Comparison of ENCODE assay signal across 8 cellular contexts in the genomic region with DNA sequence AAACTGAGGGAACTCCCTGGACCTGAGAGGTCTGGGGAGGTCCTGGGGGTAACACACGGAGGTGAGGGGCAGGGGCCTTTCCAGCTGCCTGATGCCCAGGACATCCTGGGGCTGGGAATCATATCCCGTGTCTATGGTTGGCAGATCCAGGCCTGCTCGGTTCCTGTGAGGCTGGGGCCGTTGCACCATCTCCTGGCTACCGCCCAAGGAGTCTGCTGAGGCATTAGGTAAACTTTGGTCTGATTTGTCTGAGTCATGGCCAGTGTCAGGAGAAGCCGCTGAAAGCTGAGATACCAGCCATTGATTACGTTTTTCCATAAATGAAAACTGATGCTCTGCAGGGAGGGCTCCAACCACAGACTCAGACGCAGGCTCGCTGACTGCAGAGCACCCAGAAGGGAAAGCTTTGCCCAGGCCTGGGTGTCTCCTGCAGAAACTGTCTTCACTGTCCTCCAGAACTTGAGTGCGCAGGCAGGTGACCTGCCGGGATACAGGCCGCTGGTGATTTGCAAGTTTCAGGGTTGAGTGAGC. TPM values are rescaled to one million over a fixed set of nuclear protein-coding genes. Genes with fewer than 3 reads are reported as not detected.
DNase-seq lines count a peak whose midpoint lies in the region; ATAC-seq, FAIRE-seq and TF ChIP-seq lines count a peak whose summit lies in the region.

No MANE protein-coding gene starts in this region.

- peaks cover 1% of the 10 kb centered on the region for H3K36me3 ChIP-seq in fibroblast of lung (ENCODE audit: control insufficient read depth, insufficient read depth, low read length)
- H3K36me3 ChIP-seq in psoas muscle (ENCODE audit: insufficient read depth in 1 of 2, low read depth in 1 of 2), result no peaks in the 10 kb centered on the region

- no peak overlapping the region for H2AFZ ChIP-seq in fibroblast of lung (ENCODE audit: low read length)

- peak overlapping the region; percentile 70 for H3K4me2 ChIP-seq in fibroblast of lung (ENCODE audit: extremely low read depth, insufficient read depth, low read length)

- peaks cover 34% of the 10 kb centered on the region for H3K4me1 ChIP-seq in fibroblast of lung (ENCODE audit: control insufficient read depth, extremely low read depth, insufficient read depth, low read length)
- H3K4me1 ChIP-seq in psoas muscle, result peaks cover 62% of the 10 kb centered on the region

- no peaks in the 10 kb centered on the region for H4K20me1 ChIP-seq in fibroblast of lung (ENCODE audit: control insufficient read depth, extremely low read depth, insufficient read depth, low read length)

- H3K27me3 ChIP-seq in fibroblast of lung (ENCODE audit: control insufficient read depth, insufficient read depth, low read length), result no peaks in the 10 kb centered on the region
- H3K27me3 ChIP-seq in psoas muscle (ENCODE audit: insufficient read depth in 3 of 3, low read length in 2 of 3), result no peaks in the 10 kb centered on the region

- peak; percentile 83 for FAIRE-seq in RCC 7860 (lab: Jason Lieb, UNC)

- WGBS in psoas muscle, 3 donors, result 40 to 54% (median 46%) methylated on average over 12 of the region's 12 CpGs

- peak; percentile 88 to 92 (median 90) for ATAC-seq in psoas muscle

- H3K9me3 ChIP-seq in fibroblast of lung (ENCODE audit: control insufficient read depth, insufficient read depth, low read depth, low read length) (no peaks in the 10 kb centered on the region), psoas muscle (no peaks in the 10 kb centered on the region)

- intact Hi-C loops in psoas muscle (cut with DNase I), result no loop called here

- peaks cover 12% of the 10 kb centered on the region for H3K79me2 ChIP-seq in fibroblast of lung (ENCODE audit: control insufficient read depth, insufficient read depth, low read length)

- H3K27ac ChIP-seq in fibroblast of lung (ENCODE audit: insufficient read depth, low read length), result peak overlapping the region; percentile 98
- H3K27ac ChIP-seq in psoas muscle, result peak overlapping the region; percentile 93

- peak overlapping the region; percentile 58 for H3K9ac ChIP-seq in fibroblast of lung (ENCODE audit: insufficient read depth, low read length)

- DNase-seq in DMS79 treated with DMSO at 0.1 percent for 48 hours (lab: John Stamatoyannopoulos, UW) (peak; percentile 52), RCC 7860 (ENCODE audit: low spot score) (peak; percentile 91), fibroblast of lung (ENCODE audit: low read depth in 2 of 2) (peak; percentile 98 to 100), psoas muscle (peak; percentile 96 to 98), NCI-H2081 treated with DMSO at 0.1 percent for 48 hours (lab: John Stamatoyannopoulos, UW) (no peak), NCI-H1048 (lab: John Stamatoyannopoulos, UW) (no peak), NCI-H748 treated with DMSO at 0.1 percent for 48 hours (lab: John Stamatoyannopoulos, UW) (no peak)
- no peak for DNase-seq in stimulated activated CD8-positive, alpha-beta memory T cell treated with anti-CD3 and anti-CD28 coated beads, Interleukin-4, amount 100 ng/mL, for 48 hours

- H3K4me3 ChIP-seq in fibroblast of lung (replicated peaks in 1 of 4; ENCODE audit: control extremely low read depth in 1 of 4, insufficient read depth in 1 of 4, low read depth in 3 of 4, low read length in 4 of 4), result peak overlapping the region in 1 of 4 experiments; percentile 23
- peak overlapping the region; percentile 26 for H3K4me3 ChIP-seq in psoas muscle

- TF ChIP-seq CTCF in fibroblast of lung (conservative IDR thresholded peaks at IDR 0.05 in 1 of 2, IDR thresholded peaks at IDR 0.05 in 1 of 2; ENCODE audit: low read depth in 1 of 2, low read length in 2 of 2), result no peak
- no peak for TF ChIP-seq CTCF in psoas muscle (IDR thresholded peaks at IDR 0.05)

RNA-seq across cellular contexts. Expression of a gene that starts 14.2 kb away (rescaled TPM):
- 15.2 and 37.0 TPM in 2 replicates for total RNA-seq in fibroblast of lung
- polyA plus RNA-seq in fibroblast of lung, result 21.6 and 26.9 TPM in 2 replicates
- 22.1 and 22.2 TPM in 2 replicates for polyA plus RNA-seq in fibroblast of lung (2012)
- polyA minus RNA-seq in fibroblast of lung (ENCODE audit: low replicate concordance), result 76.9 and 77.1 TPM in 2 replicates
- 10 to 100 TPM; 17.1 to 49.3 (median 19.5) TPM for total RNA-seq in psoas muscle
- polyA plus RNA-seq in psoas muscle, result 10 to 100 TPM in 2 of 3 donors, 1 to 10 TPM in 1; 7.9 to 46.5 (median 11.6) TPM

Comparison
In these comparisons a context has a peak if more than half of its experiments do, and no peak if none do; other contexts are left out.
1. DNase-seq: peak in DMS79 treated with DMSO at 0.1 percent for 48 hours (single experiment), RCC 7860 (single experiment), fibroblast of lung (2 of 2) and psoas muscle (2 of 2); none in stimulated activated CD8-positive, alpha-beta memory T cell treated with anti-CD3 and anti-CD28 coated beads, Interleukin-4, amount 100 ng/mL, for 48 hours (single experiment), NCI-H2081 treated with DMSO at 0.1 percent for 48 hours (single experiment), NCI-H1048 (single experiment) and NCI-H748 treated with DMSO at 0.1 percent for 48 hours (single experiment).